In genomic region chr1:109782927-109783326, GRCh38 we compare ENCODE assay signal across 15 cellular contexts. TPM values are rescaled to one million over a fixed set of nuclear protein-coding genes. Genes with fewer than 3 reads are reported as not detected.
DNase-seq lines count a peak whose midpoint lies in the region; ATAC-seq, FAIRE-seq and TF ChIP-seq lines count a peak whose summit lies in the region.
"Had no signal": no experiment of that assay in that cellular context is flagged by ENCODE, and none has a peak within 500 bp of the region (broad histone marks: within the 10 kb centered on the region; RNA-seq: fewer than 3 reads in every experiment).

No MANE protein-coding gene starts in this region.

- TF ChIP-seq CTCF in C4-2B (conservative IDR thresholded peaks at IDR 0.05) (no peak), RWPE1 (conservative IDR thresholded peaks at IDR 0.05; ENCODE audit: low read depth) (no peak), kidney (IDR thresholded peaks at IDR 0.05; ENCODE audit: borderline replicate concordance, extremely low read depth, insufficient read depth) (no peak)

- H3K4me3 ChIP-seq in kidney (ENCODE audit: low read length in 2 of 2): no peak overlapping the region
- H3K4me3 ChIP-seq in skeletal muscle tissue (ENCODE audit: low read length in 3 of 3): no peak overlapping the region

- no peaks in the 10 kb centered on the region for H3K27me3 ChIP-seq in skeletal muscle tissue (ENCODE audit: control insufficient read depth in 3 of 3, insufficient read depth in 3 of 3, low read length in 3 of 3)

- no peak for FAIRE-seq in kidney (lab: Jason Lieb, UNC)

- intact Hi-C loops in kidney (cut with DNase I): no loop called here

- no peak for ATAC-seq in GM18873 (IDR thresholded peaks at IDR 0.05; ENCODE audit: low FRiP score, unreplicated experiment)
- ATAC-seq in GM19351 (IDR thresholded peaks at IDR 0.05; ENCODE audit: unreplicated experiment): no peak
- no peak for ATAC-seq in HG02623 (IDR thresholded peaks at IDR 0.05; ENCODE audit: unreplicated experiment)

- CTCF ChIA-PET in RWPE1 (lab: Yijun Ruan, JAX): interaction anchor here (0.7 to 11.7 kb wide), 2 partner anchors 142 to 197 kb away, joined by 3 to 239 read pairs; partner anchors contain the start of gene AHCYL1

- peak overlapping the region in 1 of 2 donors; percentile 38 for H3K9ac ChIP-seq in kidney (ENCODE audit: low read length in 2 of 2)
- H3K9ac ChIP-seq in skeletal muscle tissue (ENCODE audit: low read depth in 1 of 3, low read length in 3 of 3): no peak overlapping the region

- POLR2A ChIA-PET in RWPE1 (lab: Yijun Ruan, JAX; ENCODE audit: low non-redundant PET): no interaction called here

- H3K9me3 ChIP-seq in kidney (ENCODE audit: control insufficient read depth in 1 of 2, low read length in 2 of 2): peaks cover 0 to 6% of the 10 kb centered on the region in 2 donors
- no peaks in the 10 kb centered on the region for H3K9me3 ChIP-seq in skeletal muscle tissue (ENCODE audit: control insufficient read depth in 3 of 3, low read length in 3 of 3)

- H3K4me1 ChIP-seq in kidney (ENCODE audit: control insufficient read depth in 1 of 2, insufficient read depth in 1 of 2, low read depth in 1 of 2, low read length in 2 of 2) (peaks cover 5 to 15% of the 10 kb centered on the region in 2 donors), skeletal muscle tissue (ENCODE audit: control insufficient read depth in 3 of 3, insufficient read depth in 3 of 3, low read length in 3 of 3) (peaks cover 29 to 31% (median 30%) of the 10 kb centered on the region in 3 donors)

- peak overlapping the region; percentile 29 for H3K27ac ChIP-seq in C4-2B
- H3K27ac ChIP-seq in RWPE1: peak overlapping the region; percentile 55
- no peak overlapping the region for H3K27ac ChIP-seq in kidney (ENCODE audit: low read depth in 2 of 2, low read length in 2 of 2)
- H3K27ac ChIP-seq in skeletal muscle tissue (ENCODE audit: low read depth, low read length): peak overlapping the region; percentile 44

- H3K36me3 ChIP-seq in kidney (ENCODE audit: control insufficient read depth in 1 of 2, insufficient read depth in 2 of 2, low read length in 2 of 2) (no peaks in the 10 kb centered on the region), skeletal muscle tissue (ENCODE audit: control insufficient read depth in 3 of 3, insufficient read depth in 3 of 3, low read length in 3 of 3) (no peaks in the 10 kb centered on the region)

- DNase-seq in RWPE1 (ENCODE audit: low spot score) (no peak), kidney (peak; percentile 61)
- no peak for DNase-seq in activated CD4-positive, alpha-beta T cell treated with anti-CD3 and anti-CD28 coated beads for 4 hours
- DNase-seq: activated CD4-positive, alpha-beta memory T cell treated with anti-CD3 and anti-CD28 coated beads, Interleukin-2, amount 10 ng/mL, durations not matched to agents 7 days and 5 days; MM.1S; NCI-H2081 treated with DMSO at 0.1 percent for 48 hours; NCI-H82; SHP77; stimulated activated CD8-positive, alpha-beta memory T cell treated with anti-CD3 and anti-CD28 coated beads, Interleukin-4, amount 100 ng/mL, for 48 hours had no signal

RNA-seq across cellular contexts. Expression of gene EPS8L3, which starts 19.2 kb away (rescaled TPM):
- 1.8 TPM for total RNA-seq in kidney
- polyA plus RNA-seq in kidney (ENCODE audit: insufficient read depth, low read depth, low replicate concordance): not detected
- total RNA-seq in skeletal muscle tissue: not detected
- total RNA-seq: activated CD4-positive, alpha-beta memory T cell treated with anti-CD3 and anti-CD28 coated beads, Interleukin-2, amount 10 ng/mL, durations not matched to agents 7 days and 5 days; activated T-helper 2 cell treated with anti-CD3 and anti-CD28 coated beads, Interferon-gamma antibody, Interleukin-2, Interleukin-4, amounts not matched to agents 10 μg/mL and 5 μg/mL and 100 μg/mL, durations not matched to agents 14 hours and 24 hours and 36 hours had no signal

RNA-seq across cellular contexts. Expression of gene GSTM3, which starts 42.1 kb away (rescaled TPM):
- total RNA-seq in kidney (54.7 TPM), skeletal muscle tissue (24.5 TPM)
- polyA plus RNA-seq in kidney (ENCODE audit: insufficient read depth, low read depth, low replicate concordance): 405 TPM

Comparison
In these comparisons a context has a peak if more than half of its experiments do, and no peak if none do; other contexts are left out.
1. H3K27ac ChIP-seq: peak in C4-2B (single experiment), RWPE1 (single experiment) and skeletal muscle tissue (single experiment); none in kidney (0 of 2).